In the genomic region with DNA sequence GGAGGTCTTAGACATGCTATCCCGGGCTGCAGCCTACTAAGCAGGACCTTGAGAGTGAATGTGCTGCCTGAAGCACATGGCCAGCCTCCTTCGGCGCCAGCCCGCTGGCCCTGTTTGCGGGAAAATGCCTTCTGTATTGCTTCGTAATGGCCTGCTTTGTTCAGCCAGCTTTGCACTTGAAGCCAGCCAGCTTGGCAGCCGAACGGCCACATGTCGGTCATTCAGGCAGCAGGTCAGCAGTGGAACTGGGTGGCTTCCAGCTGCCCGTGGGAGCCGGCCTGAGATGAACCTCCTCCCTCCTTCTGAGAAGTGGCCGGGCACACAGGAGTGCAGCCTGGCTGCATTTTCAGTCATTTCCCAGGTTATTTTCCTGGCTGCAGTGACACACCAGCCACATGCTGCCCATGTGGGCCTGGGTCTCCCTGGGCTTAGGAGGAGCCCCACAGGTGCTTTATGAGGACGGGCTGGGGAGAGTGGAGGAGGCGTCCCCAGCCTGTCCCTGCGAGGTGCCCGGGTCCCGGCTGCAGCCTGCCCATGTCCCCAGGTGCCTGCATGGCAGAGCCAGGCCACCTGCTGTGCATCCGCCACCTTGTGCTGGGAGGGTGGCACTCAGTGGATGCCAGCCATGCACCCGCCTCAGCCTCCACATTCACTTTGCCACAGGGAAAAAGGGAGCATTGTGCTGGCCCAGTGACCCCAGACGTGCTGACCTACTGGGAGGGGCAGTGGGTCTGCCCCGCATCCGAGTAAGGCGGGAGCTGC, we compare ENCODE assay signal across 14 cellular contexts.
DNase-seq lines count a peak whose midpoint lies in the region; ATAC-seq, FAIRE-seq and TF ChIP-seq lines count a peak whose summit lies in the region.
"Had no signal": no experiment of that assay in that cellular context is flagged by ENCODE, and none has a peak within 500 bp of the region (broad histone marks: within the 10 kb centered on the region; RNA-seq: fewer than 3 reads in every experiment).

No MANE protein-coding gene starts in this region.

- ATAC-seq in pancreas (peak; percentile 85 to 94 (median 90)), GM19023 (IDR thresholded peaks at IDR 0.05; ENCODE audit: unreplicated experiment) (no peak)
- ATAC-seq: activated CD4-positive, CD25-positive, alpha-beta regulatory T cell treated with anti-CD3 and anti-CD28 coated beads, Interleukin-2, amount 50 U/mL, for 24 hours; Panc1 had no signal

- H3K4me3 ChIP-seq in right atrium auricular region (no peak overlapping the region), pancreas (no peak overlapping the region)

- peak; percentile 90 for DNase-seq in G401 (ENCODE audit: low spot score)
- DNase-seq in anterior cingulate cortex (lab: John Stamatoyannopoulos, UW) = peak in 57 of 58 donors; percentile 12 to 96 (median 83)
- DNase-seq in right atrium auricular region (ENCODE audit: low spot score) = peak; percentile 68
- DNase-seq in pancreas = peak; percentile 77 to 95 (median 88)
- DNase-seq in NCI-H69 (lab: John Stamatoyannopoulos, UW) = no peak
- DNase-seq in effector CD8-positive, alpha-beta T cell (lab: John Stamatoyannopoulos, UW) = no peak
- DNase-seq in DMS 273 (lab: John Stamatoyannopoulos, UW; ENCODE audit: unreplicated experiment) = no peak
- DNase-seq: activated T-cell treated with anti-CD3 and anti-CD28 coated beads for 4 hours; amniotic stem cell; DMS 273 treated with DMSO at 0.1 percent for 48 hours; stimulated activated CD8-positive, alpha-beta memory T cell treated with anti-CD3 and anti-CD28 coated beads, Interleukin-4, amount 100 ng/mL, for 48 hours had no signal

- H3K27me3 ChIP-seq in right atrium auricular region (no peaks in the 10 kb centered on the region), pancreas (no peaks in the 10 kb centered on the region)

- H3K4me1 ChIP-seq in right atrium auricular region (peaks cover 0 to 14% of the 10 kb centered on the region in 2 donors), pancreas (peaks cover 0 to 3% (median 2%) of the 10 kb centered on the region in 3 donors)

- in situ Hi-C loops in G401 (cut with HindIII; ENCODE audit: low sequenced_read_pairs) = no loop called here

- no peak for TF ChIP-seq CTCF in right atrium auricular region (IDR thresholded peaks at IDR 0.05)
- TF ChIP-seq CTCF in pancreas (IDR thresholded peaks at IDR 0.05) = no peak

- H3K27ac ChIP-seq in right atrium auricular region = peak overlapping the region; percentile 35 to 55
- H3K27ac ChIP-seq in pancreas = peak overlapping the region; percentile 14 to 60 (median 51)

- H3K36me3 ChIP-seq in right atrium auricular region (no peaks in the 10 kb centered on the region), pancreas (no peaks in the 10 kb centered on the region)

- intact Hi-C loops in pancreas (cut with DNase I) = no loop called here

- WGBS in pancreas, 2 donors = 32 to 34% methylated on average over 23 of the region's 23 CpGs

- no peak for FAIRE-seq in pancreas (lab: Jason Lieb, UNC)

- no peaks in the 10 kb centered on the region for H3K9me3 ChIP-seq in right atrium auricular region
- H3K9me3 ChIP-seq in pancreas = no peaks in the 10 kb centered on the region

Comparison
In these comparisons a context has a peak if more than half of its experiments do, and no peak if none do; other contexts are left out.
1. DNase-seq: peak in G401 (single experiment), anterior cingulate cortex (57 of 58), right atrium auricular region (single experiment) and pancreas (6 of 6); none in NCI-H69 (single experiment), effector CD8-positive, alpha-beta T cell (single experiment) and DMS 273 (single experiment).